ENCODE assay signal across 1 cellular context in the genomic region with DNA sequence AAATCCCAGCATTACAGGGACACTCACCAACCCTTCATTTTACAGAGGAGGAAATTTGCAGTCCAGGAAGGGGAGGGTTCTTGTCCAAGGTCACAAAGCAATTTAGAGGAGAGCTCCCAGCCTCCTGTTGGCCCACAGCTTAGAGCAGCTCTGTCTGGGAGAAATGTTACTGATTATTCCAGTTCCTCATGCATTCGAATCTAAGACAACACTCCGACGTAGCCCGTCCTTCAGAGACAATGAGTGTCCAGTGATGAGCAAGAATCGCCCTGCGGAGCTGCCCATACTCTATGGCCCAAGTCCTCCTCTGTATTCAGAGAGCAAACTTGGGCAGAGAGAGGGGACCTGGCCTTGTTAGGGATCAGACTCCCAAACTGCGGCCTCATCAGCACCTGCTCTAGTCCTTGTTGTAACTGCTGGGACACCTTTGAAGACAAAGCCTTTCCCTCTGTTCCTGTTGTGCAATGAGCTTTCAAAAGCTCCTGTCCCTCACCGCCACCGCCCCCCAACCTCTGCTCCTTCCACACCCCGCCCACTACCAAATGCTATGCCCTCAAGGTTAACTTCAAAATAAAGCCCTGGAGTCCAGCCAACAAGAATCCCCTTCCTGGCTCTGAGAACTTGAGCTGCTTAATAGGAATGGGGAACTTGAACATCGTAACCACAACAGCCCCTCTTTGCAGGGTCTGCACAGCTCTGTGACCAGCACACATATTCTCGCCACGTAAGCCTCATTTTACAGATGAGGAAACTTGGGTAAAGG.
TF ChIP-seq lines count a peak whose summit lies in the region.

No MANE protein-coding gene starts in this region.

TF ChIP-seq in IMR-90, 13 proteins besides CTCF, POLR2A, EP300 and RAD21 (continued from another document):
- TF ChIP-seq RFX5 (IDR thresholded peaks at IDR 0.05; ENCODE audit: low read depth, low read length) (no peak), CEBPB (IDR thresholded peaks at IDR 0.05; ENCODE audit: low read depth, low read length) (no peak)
